Comparison of ENCODE assay signal across 8 cellular contexts in genomic region chr5:77492653-77493000, GRCh38. TPM values are rescaled to one million over a fixed set of nuclear protein-coding genes. Genes with fewer than 3 reads are reported as not detected.
DNase-seq lines count a peak whose midpoint lies in the region; ATAC-seq, FAIRE-seq and TF ChIP-seq lines count a peak whose summit lies in the region.

No MANE protein-coding gene starts in this region.

- no peak overlapping the region for H3K4me3 ChIP-seq in naive thymus-derived CD4-positive, alpha-beta T cell (ENCODE audit: low read length)
- H3K4me3 ChIP-seq in small intestine (ENCODE audit: low read depth in 1 of 2, low read length in 2 of 2): no peak overlapping the region

- peak overlapping the region; percentile 82 for H3K27ac ChIP-seq in naive thymus-derived CD4-positive, alpha-beta T cell (ENCODE audit: low read depth, low read length)
- H3K27ac ChIP-seq in small intestine (ENCODE audit: low read depth in 1 of 2, low read length in 1 of 2): peak overlapping the region in 1 of 2 donors; percentile 61

- H3K36me3 Mint-ChIP-seq in MCF 10A (ENCODE audit: insufficient read depth, unreplicated experiment): peaks cover 8% of the 10 kb centered on the region
- peaks cover 0 to 8% (median 0%) of the 10 kb centered on the region in 5 donors for H3K36me3 Mint-ChIP-seq in naive thymus-derived CD4-positive, alpha-beta T cell

- peaks cover 11% of the 10 kb centered on the region for H3K27me3 Mint-ChIP-seq in MCF 10A (ENCODE audit: insufficient read depth, unreplicated experiment)
- H3K27me3 Mint-ChIP-seq in naive thymus-derived CD4-positive, alpha-beta T cell: peaks cover 8 to 32% (median 26%) of the 10 kb centered on the region in 5 donors

- H3K27me3 ChIP-seq in naive thymus-derived CD4-positive, alpha-beta T cell (ENCODE audit: control insufficient read depth in 2 of 2, insufficient read depth in 2 of 2, low read length in 2 of 2): no peaks in the 10 kb centered on the region
- H3K27me3 ChIP-seq in small intestine (ENCODE audit: control insufficient read depth in 2 of 2, insufficient read depth in 2 of 2, low read length in 2 of 2): no peaks in the 10 kb centered on the region

- H3K4me1 Mint-ChIP-seq in MCF 10A (ENCODE audit: insufficient read depth, unreplicated experiment): peaks cover 17% of the 10 kb centered on the region
- H3K4me1 Mint-ChIP-seq in naive thymus-derived CD4-positive, alpha-beta T cell: peaks cover 6 to 28% (median 10%) of the 10 kb centered on the region in 7 donors

- H3K27ac Mint-ChIP-seq in MCF 10A (ENCODE audit: low read depth, unreplicated experiment): peak overlapping the region; percentile 97
- H3K27ac Mint-ChIP-seq in naive thymus-derived CD4-positive, alpha-beta T cell: peak overlapping the region in 8 of 9 donors; percentile 43 to 95 (median 87)

- H3K4me3 Mint-ChIP-seq in MCF 10A (ENCODE audit: unreplicated experiment): peak overlapping the region; percentile 93
- H3K4me3 Mint-ChIP-seq in naive thymus-derived CD4-positive, alpha-beta T cell: peak overlapping the region; percentile 84 to 97 (median 90)

- WGBS in small intestine, 3 donors: 20 to 40% (median 34%) methylated on average over 4 of the region's 4 CpGs

- no peak for FAIRE-seq in small intestine (lab: Jason Lieb, UNC)

- CTCF ChIA-PET in MCF 10A (lab: Yijun Ruan, JAX): interaction anchor here (0.6 to 3.3 kb wide), 44 partner anchors 9 to 906 kb away, joined by 3 to 58 read pairs (median 5); partner anchors contain the start of gene ZBED3
- CTCF ChIA-PET in naive thymus-derived CD4-positive, alpha-beta T cell (lab: Charles Lee): interaction anchor here (0.6 to 2.6 kb wide), 8 partner anchors 9 to 625 kb away, joined by 3 to 39 read pairs (median 5); no protein-coding TSS in a partner anchor

- POLR2A ChIA-PET in MCF 10A (lab: Yijun Ruan, JAX): interaction anchor here (0.6 to 3.3 kb wide), 20 partner anchors 8 to 1982 kb away, joined by 3 to 29 read pairs (median 5); partner anchors contain the start of genes AGGF1 and ZBED3
- POLR2A ChIA-PET in naive thymus-derived CD4-positive, alpha-beta T cell (lab: Charles Lee): interaction anchor here (1.1 to 1.5 kb wide), 2 partner anchors 283 to 348 kb away, joined by 3 to 5 read pairs; no protein-coding TSS in a partner anchor

- TF ChIP-seq CTCF in MCF 10A (IDR thresholded peaks at IDR 0.05; ENCODE audit: unreplicated experiment): no peak

- no TSS peak for BruUV-seq in MCF 10A (replicated peaks; lab: Mats Ljungman, UMichigan)

- H3K9me3 Mint-ChIP-seq in MCF 10A (ENCODE audit: unreplicated experiment): no peaks in the 10 kb centered on the region
- H3K9me3 Mint-ChIP-seq in naive thymus-derived CD4-positive, alpha-beta T cell: peaks cover 0 to 1% (median 0%) of the 10 kb centered on the region in 11 donors

- peaks cover 0 to 6% (median 0%) of the 10 kb centered on the region in 3 experiments for H3K36me3 ChIP-seq in naive thymus-derived CD4-positive, alpha-beta T cell (ENCODE audit: control insufficient read depth in 2 of 3, insufficient read depth in 3 of 3, low read length in 3 of 3)
- no peaks in the 10 kb centered on the region for H3K36me3 ChIP-seq in small intestine (ENCODE audit: control insufficient read depth in 2 of 2, insufficient read depth in 2 of 2, low read length in 2 of 2)

- intact Hi-C loops in MCF 10A (cut with micrococcal nuclease): loop anchor here (2.0 kb wide), 1 partner anchor 406 kb away; the partner anchor contains the start of gene ZBED3
- intact Hi-C loops in naive thymus-derived CD4-positive, alpha-beta T cell (cut with micrococcal nuclease): loop anchor here (1.0 to 10.0 kb wide), 17 partner anchors 215 to 1776 kb away; partner anchors contain the start of genes AGGF1 (in 2 of the 2), SCAMP1 (in 2 of the 2), TBCA (in 2 of the 2) and AP3B1 (in 1 of the 2)
- intact Hi-C loops in posterior cingulate gyrus (cut with DNase I): loop anchor here (5.0 kb wide), 3 partner anchors 350 to 625 kb away; partner anchors contain the start of gene ZBED3

- ATAC-seq in GM19043 (IDR thresholded peaks at IDR 0.05; ENCODE audit: low read depth, unreplicated experiment) (peak; percentile 5), HG03442 (IDR thresholded peaks at IDR 0.05; ENCODE audit: unreplicated experiment) (peak; percentile 1)
- ATAC-seq in naive thymus-derived CD4-positive, alpha-beta T cell: peak; percentile 3

- DNase-seq in MCF 10A (ENCODE audit: unreplicated experiment) (no peak), small intestine (no peak), posterior cingulate gyrus (no peak), HCEC 1CT (no peak), NAMALWA (ENCODE audit: low spot score) (no peak)
- no peak for DNase-seq in naive thymus-derived CD4-positive, alpha-beta T cell

- no peaks in the 10 kb centered on the region for H3K9me3 ChIP-seq in naive thymus-derived CD4-positive, alpha-beta T cell (ENCODE audit: control insufficient read depth in 2 of 3, low read length in 3 of 3)
- H3K9me3 ChIP-seq in small intestine (ENCODE audit: control insufficient read depth, low read depth): no peaks in the 10 kb centered on the region

- H3K4me1 ChIP-seq in naive thymus-derived CD4-positive, alpha-beta T cell (ENCODE audit: control insufficient read depth in 2 of 2, insufficient read depth in 2 of 2, low read length in 2 of 2): peaks cover 0 to 4% of the 10 kb centered on the region in 2 donors
- H3K4me1 ChIP-seq in small intestine (ENCODE audit: control insufficient read depth in 2 of 2, insufficient read depth in 1 of 2, low read depth in 1 of 2, low read length in 1 of 2): no peaks in the 10 kb centered on the region

RNA-seq across cellular contexts. Expression of gene WDR41, which starts 0.5 kb away (rescaled TPM):
- total RNA-seq in MCF 10A (2022): 106 and 107 TPM in 2 replicates
- 10 to 100 TPM in 4 of 5 experiments, 1 to 10 TPM in 1; 6.0 to 23.8 (median 13.7) TPM for total RNA-seq in naive thymus-derived CD4-positive, alpha-beta T cell
- polyA plus RNA-seq in naive thymus-derived CD4-positive, alpha-beta T cell: 10 to 100 TPM; 12.9 to 14.0 TPM
- polyA plus RNA-seq in small intestine: 10 to 100 TPM in 1 of 3 donors, 1 to 10 TPM in 2; 7.2 to 13.6 (median 7.8) TPM
